23 cellular contexts compared by ENCODE assay signal in the genomic region with DNA sequence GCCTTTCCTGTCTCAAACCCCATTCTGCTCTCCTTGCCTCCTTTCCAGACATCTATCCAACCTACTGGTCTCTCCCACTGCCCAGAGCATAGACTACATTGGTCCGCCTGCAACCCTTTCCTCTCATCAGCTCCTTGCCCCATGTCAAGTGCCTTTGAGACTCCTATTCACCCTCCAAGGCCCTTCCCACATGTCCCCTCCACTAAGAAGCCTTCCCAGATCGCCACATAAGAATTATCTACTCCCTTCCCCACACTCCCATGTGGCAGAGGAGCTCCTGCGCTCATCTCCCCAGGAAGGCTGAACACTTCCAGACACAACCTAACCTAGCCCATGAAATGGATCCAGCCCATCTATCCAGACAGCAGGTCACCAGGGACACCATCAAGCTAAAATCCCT. TPM values are rescaled to one million over a fixed set of nuclear protein-coding genes. Genes with fewer than 3 reads are reported as not detected.
DNase-seq lines count a peak whose midpoint lies in the region; ATAC-seq, FAIRE-seq and TF ChIP-seq lines count a peak whose summit lies in the region.
"Had no signal": no experiment of that assay in that cellular context is flagged by ENCODE, and none has a peak within 500 bp of the region (broad histone marks: within the 10 kb centered on the region; RNA-seq: fewer than 3 reads in every experiment).

No MANE protein-coding gene starts in this region.

- POLR2A ChIA-PET in IMR-90 (lab: Charles Lee; ENCODE audit: unreplicated experiment): no interaction called here

- H3K4me3 ChIP-seq in IMR-90 (ENCODE audit: insufficient read depth, low read depth, low read length): no peak overlapping the region
- no peak overlapping the region for H3K4me3 ChIP-seq in astrocyte (ENCODE audit: insufficient read depth, low read depth, low read length)
- H3K4me3 ChIP-seq in mucosa of rectum (ENCODE audit: low read length in 2 of 2): no peak overlapping the region
- no peak overlapping the region for H3K4me3 ChIP-seq in Karpas-422 (ENCODE audit: low read length)
- H3K4me3 ChIP-seq: body of pancreas, dorsolateral prefrontal cortex, esophagus squamous epithelium, GM23248, thoracic aorta had no signal

- H3K9me3 ChIP-seq in IMR-90 (ENCODE audit: control insufficient read depth, insufficient read depth, low read length): no peaks in the 10 kb centered on the region
- no peaks in the 10 kb centered on the region for H3K9me3 ChIP-seq in astrocyte (ENCODE audit: insufficient read depth, low read depth, low read length)
- no peaks in the 10 kb centered on the region for H3K9me3 ChIP-seq in mucosa of rectum (ENCODE audit: control insufficient read depth in 2 of 2, low read length in 2 of 2)
- H3K9me3 ChIP-seq in Karpas-422 (ENCODE audit: low read length): no peaks in the 10 kb centered on the region
- H3K9me3 ChIP-seq: body of pancreas, esophagus squamous epithelium, thoracic aorta had no signal

- FAIRE-seq in astrocyte (lab: Jason Lieb, UNC): no peak

- no peak for TF ChIP-seq POLR2A in IMR-90 (IDR thresholded peaks at IDR 0.05; ENCODE audit: low read depth, low read length)

- H3K4ac ChIP-seq in IMR-90 (ENCODE audit: low read depth, low read length): peak overlapping the region; percentile 32; the same call in 1 of the 2 replicates

- H4K5ac ChIP-seq in IMR-90 (ENCODE audit: low read depth, low read length): no peak overlapping the region

- H2BK15ac ChIP-seq in IMR-90 (ENCODE audit: low read depth, low read length): no peak overlapping the region

- no peak overlapping the region for H2BK5ac ChIP-seq in IMR-90 (ENCODE audit: low read depth, low read length, poor library complexity, severe bottlenecking)

- H3K56ac ChIP-seq in IMR-90 (ENCODE audit: extremely low read depth, insufficient read depth, low read length): no peak overlapping the region

- H4K91ac ChIP-seq in IMR-90 (ENCODE audit: insufficient read depth, low read depth, low read length): no peak overlapping the region

- peaks cover 15% of the 10 kb centered on the region for H3K27me3 ChIP-seq in IMR-90 (ENCODE audit: control insufficient read depth, insufficient read depth, low read length)
- H3K27me3 ChIP-seq in astrocyte (ENCODE audit: insufficient read depth, low read length): no peaks in the 10 kb centered on the region
- H3K27me3 ChIP-seq in mucosa of rectum (ENCODE audit: control insufficient read depth in 2 of 2, insufficient read depth in 2 of 2, low read length in 2 of 2): no peaks in the 10 kb centered on the region
- no peaks in the 10 kb centered on the region for H3K27me3 ChIP-seq in Karpas-422 (ENCODE audit: low read length)
- H3K27me3 ChIP-seq: body of pancreas, dorsolateral prefrontal cortex had no signal

- H3K4me1 ChIP-seq in IMR-90 (ENCODE audit: control insufficient read depth, insufficient read depth, low read length): peaks cover 17% of the 10 kb centered on the region
- H3K4me1 ChIP-seq in astrocyte (ENCODE audit: insufficient read depth, low read length): peaks cover 14% of the 10 kb centered on the region
- peaks cover 48 to 50% of the 10 kb centered on the region in 2 donors for H3K4me1 ChIP-seq in mucosa of rectum (ENCODE audit: control insufficient read depth in 2 of 2, insufficient read depth in 2 of 2, low read length in 2 of 2)
- peaks cover 5% of the 10 kb centered on the region; the same call in 1 of the 2 replicates for H3K4me1 ChIP-seq in Karpas-422 (ENCODE audit: low read length)

- no peaks in the 10 kb centered on the region for H3K79me1 ChIP-seq in IMR-90 (ENCODE audit: low read depth in 1 of 2, low read length in 2 of 2)

- no peak overlapping the region for H2AK5ac ChIP-seq in IMR-90 (ENCODE audit: low read depth, low read length)

- no peak overlapping the region for H3K4me2 ChIP-seq in IMR-90 (ENCODE audit: low read depth, low read length)
- no peak overlapping the region for H3K4me2 ChIP-seq in astrocyte (ENCODE audit: low read length)
- no peak overlapping the region for H3K4me2 ChIP-seq in Karpas-422 (ENCODE audit: low read depth, low read length, poor library complexity, severe bottlenecking)

- H3K27me3 Mint-ChIP-seq in astrocyte (ENCODE audit: low read depth, unreplicated experiment): peaks cover 56% of the 10 kb centered on the region
- H3K27me3 Mint-ChIP-seq in stimulated activated naive B cell treated with anti-CD40 and anti-IgM and Interleukin-4, amounts not matched to agents 10 μg/mL and 1 μg/mL and 100 μg/mL, for 72 hours: peaks cover 28 to 31% of the 10 kb centered on the region in 2 donors
- H3K27me3 Mint-ChIP-seq: natural killer cell treated with Interleukin-12 subunit alpha and Interleukin-12 subunit beta and Interleukin-15 and Interleukin-18, amount 100 ng/mL, for 72 hours had no signal

- no peak overlapping the region for H2AFZ ChIP-seq in IMR-90 (replicated peaks; ENCODE audit: low read length, poor library complexity)
- no peak overlapping the region for H2AFZ ChIP-seq in astrocyte (ENCODE audit: low read depth, low read length)
- H2AFZ ChIP-seq in Karpas-422 (ENCODE audit: low read length): no peak overlapping the region

- peaks cover 2% of the 10 kb centered on the region for H3K36me3 Mint-ChIP-seq in astrocyte (ENCODE audit: low read depth, unreplicated experiment)
- peaks cover 4 to 6% of the 10 kb centered on the region in 2 donors for H3K36me3 Mint-ChIP-seq in stimulated activated naive B cell treated with anti-CD40 and anti-IgM and Interleukin-4, amounts not matched to agents 10 μg/mL and 1 μg/mL and 100 μg/mL, for 72 hours
- H3K36me3 Mint-ChIP-seq: natural killer cell treated with Interleukin-12 subunit alpha and Interleukin-12 subunit beta and Interleukin-15 and Interleukin-18, amount 100 ng/mL, for 72 hours had no signal

- TF ChIP-seq RAD21 in IMR-90 (IDR thresholded peaks at IDR 0.05; ENCODE audit: low read length): no peak

- H3K9me3 Mint-ChIP-seq in astrocyte (ENCODE audit: unreplicated experiment): peaks cover 2% of the 10 kb centered on the region
- peaks cover 2 to 4% of the 10 kb centered on the region in 2 donors for H3K9me3 Mint-ChIP-seq in stimulated activated naive B cell treated with anti-CD40 and anti-IgM and Interleukin-4, amounts not matched to agents 10 μg/mL and 1 μg/mL and 100 μg/mL, for 72 hours
- H3K9me3 Mint-ChIP-seq: activated CD4-positive, alpha-beta T cell treated with anti-CD3 and anti-CD28 coated beads, Interleukin-2, amount 10 ng/mL, durations not matched to agents 7 days and 5 days; activated naive CD4-positive, alpha-beta T cell treated with anti-CD3 and anti-CD28 coated beads for 36 hours; natural killer cell treated with Interleukin-12 subunit alpha and Interleukin-12 subunit beta and Interleukin-15 and Interleukin-18, amount 100 ng/mL, for 72 hours had no signal

- H2AK9ac ChIP-seq in IMR-90 (replicated peaks; ENCODE audit: low read depth, low read length, poor library complexity): no peak overlapping the region

- dilution Hi-C loops in IMR-90 (cut with HindIII; ENCODE audit: low sequenced_read_pairs, unreplicated experiment): no loop called here

- H3K23ac ChIP-seq in IMR-90 (ENCODE audit: low read depth, low read length): no peak overlapping the region; the same call in 1 of the 2 replicates

- H3K36me3 ChIP-seq in IMR-90 (ENCODE audit: control insufficient read depth, insufficient read depth, low read length) (peaks cover 8% of the 10 kb centered on the region; the same call in 1 of the 2 replicates), astrocyte (ENCODE audit: insufficient read depth, low read length) (no peaks in the 10 kb centered on the region), mucosa of rectum (ENCODE audit: control insufficient read depth in 2 of 2, insufficient read depth in 2 of 2, low read length in 2 of 2) (no peaks in the 10 kb centered on the region), Karpas-422 (ENCODE audit: insufficient read depth, low read length) (no peaks in the 10 kb centered on the region)
- H3K36me3 ChIP-seq: thoracic aorta had no signal

- CTCF ChIA-PET in IMR-90 (lab: Yijun Ruan, JAX): no interaction called here

- in situ Hi-C loops in IMR-90 (cut with MboI; ENCODE audit: low sequenced_read_pairs): loop anchor here (10.0 kb wide), 1 partner anchor 287 kb away; no protein-coding TSS in a partner anchor

- no peak overlapping the region for H2BK120ac ChIP-seq in IMR-90 (ENCODE audit: low read depth, low read length)

- H3K9me1 ChIP-seq in IMR-90 (ENCODE audit: insufficient read depth, low read length): peaks cover 6% of the 10 kb centered on the region; the same call in 1 of the 2 replicates

- ATAC-seq in IMR-90 (ENCODE audit: low read depth) (no peak), esophagus mucosa (no peak), HG03039 (IDR thresholded peaks at IDR 0.05; ENCODE audit: unreplicated experiment) (no peak)
- ATAC-seq in stimulated activated naive B cell treated with anti-CD40 and anti-IgM and Interleukin-4, amounts not matched to agents 10 μg/mL and 1 μg/mL and 100 μg/mL, for 72 hours (replicated peaks): no peak
- ATAC-seq: natural killer cell treated with Interleukin-12 subunit alpha and Interleukin-12 subunit beta and Interleukin-15 and Interleukin-18, amount 100 ng/mL, for 72 hours had no signal

- WGBS in IMR-90 (ENCODE audit: extremely low coverage in 2 of 2, insufficient read length in 1 of 2), 2 experiments: 100% methylated on average over 1 of the region's 3 CpGs; no CpG with 5 or more reads in 1 of the 2 experiments

- no peak overlapping the region for H3K4me3 Mint-ChIP-seq in astrocyte (ENCODE audit: unreplicated experiment)
- H3K4me3 Mint-ChIP-seq in stimulated activated naive B cell treated with anti-CD40 and anti-IgM and Interleukin-4, amounts not matched to agents 10 μg/mL and 1 μg/mL and 100 μg/mL, for 72 hours: no peak overlapping the region
- H3K4me3 Mint-ChIP-seq: activated CD4-positive, alpha-beta T cell treated with anti-CD3 and anti-CD28 coated beads, Interleukin-2, amount 10 ng/mL, durations not matched to agents 7 days and 5 days; activated naive CD4-positive, alpha-beta T cell treated with anti-CD3 and anti-CD28 coated beads for 36 hours; natural killer cell treated with Interleukin-12 subunit alpha and Interleukin-12 subunit beta and Interleukin-15 and Interleukin-18, amount 100 ng/mL, for 72 hours had no signal

- H3K79me2 ChIP-seq in astrocyte (ENCODE audit: insufficient read depth, low read length): no peaks in the 10 kb centered on the region
- no peaks in the 10 kb centered on the region for H3K79me2 ChIP-seq in Karpas-422 (ENCODE audit: low read length)

- H4K8ac ChIP-seq in IMR-90 (ENCODE audit: low read depth in 2 of 2, low read length in 2 of 2): no peak overlapping the region

- intact Hi-C loops in IMR-90 (cut with micrococcal nuclease): no loop called here

- TF ChIP-seq CTCF in IMR-90 (conservative IDR thresholded peaks at IDR 0.05; ENCODE audit: low read depth, low read length): no peak
- no peak for TF ChIP-seq CTCF in astrocyte (IDR thresholded peaks at IDR 0.05; ENCODE audit: insufficient read depth, low read depth, low read length)

- H3K9ac ChIP-seq in IMR-90 (ENCODE audit: low read depth, low read length) (no peak overlapping the region), astrocyte (ENCODE audit: low read length) (no peak overlapping the region), mucosa of rectum (ENCODE audit: low read depth in 1 of 2, low read length in 2 of 2) (no peak overlapping the region), Karpas-422 (ENCODE audit: low read length) (no peak overlapping the region)

- no peak overlapping the region for H3K18ac ChIP-seq in IMR-90 (ENCODE audit: low read depth, low read length)

- no peaks in the 10 kb centered on the region for H3K9me2 ChIP-seq in Karpas-422 (replicated peaks; ENCODE audit: insufficient read depth, low read length)

- peak overlapping the region; percentile 51 for H3K27ac Mint-ChIP-seq in astrocyte (ENCODE audit: unreplicated experiment)
- peak overlapping the region; percentile 53 for H3K27ac Mint-ChIP-seq in stimulated activated naive B cell treated with anti-CD40 and anti-IgM and Interleukin-4, amounts not matched to agents 10 μg/mL and 1 μg/mL and 100 μg/mL, for 72 hours
- H3K27ac Mint-ChIP-seq: activated CD4-positive, alpha-beta T cell treated with anti-CD3 and anti-CD28 coated beads, Interleukin-2, amount 10 ng/mL, durations not matched to agents 7 days and 5 days; activated naive CD4-positive, alpha-beta T cell treated with anti-CD3 and anti-CD28 coated beads for 36 hours had no signal

- no peak overlapping the region for H3K14ac ChIP-seq in IMR-90 (replicated peaks; ENCODE audit: low read depth, low read length)

- H3K27ac ChIP-seq in IMR-90 (ENCODE audit: insufficient read depth, low read length) (no peak overlapping the region), astrocyte (ENCODE audit: low read depth, low read length) (no peak overlapping the region), mucosa of rectum (ENCODE audit: low read depth in 2 of 2, low read length in 2 of 2) (peak overlapping the region; percentile 71 to 74), Karpas-422 (ENCODE audit: low read length) (no peak overlapping the region)
- H3K27ac ChIP-seq: thoracic aorta had no signal

- H3K4me1 Mint-ChIP-seq in astrocyte (ENCODE audit: low read depth, unreplicated experiment): peaks cover 12% of the 10 kb centered on the region
- H3K4me1 Mint-ChIP-seq in stimulated activated naive B cell treated with anti-CD40 and anti-IgM and Interleukin-4, amounts not matched to agents 10 μg/mL and 1 μg/mL and 100 μg/mL, for 72 hours: peaks cover 19 to 23% of the 10 kb centered on the region in 2 donors

- no TSS peak for BruUV-seq in IMR-90 (replicated peaks; lab: Mats Ljungman, UMichigan)

- DNase-seq in IMR-90: no peak
- no peak for DNase-seq in astrocyte (ENCODE audit: low read depth)
- no peak for DNase-seq in stimulated activated naive B cell treated with anti-CD40 and anti-IgM and Interleukin-4, amounts not matched to agents 10 μg/mL and 1 μg/mL and 100 μg/mL, for 72 hours
- no peak for DNase-seq in NCI-H82 treated with DMSO at 0.1 percent for 48 hours (lab: John Stamatoyannopoulos, UW; ENCODE audit: unreplicated experiment)
- DNase-seq in Karpas-422: no peak
- DNase-seq: activated CD4-positive, alpha-beta T cell treated with anti-CD3 and anti-CD28 coated beads, Interleukin-2, amount 10 ng/mL, durations not matched to agents 7 days and 5 days; activated naive CD4-positive, alpha-beta T cell treated with anti-CD3 and anti-CD28 coated beads for 36 hours; DMS153; esophagus squamous epithelium; glutamatergic neuron; KG1; NCI-H1048; NCI-H774; stimulated activated CD4-positive, alpha-beta T cell treated with anti-CD3 and anti-CD28 coated beads, Interleukin-2, amount 100 ng/mL, for 24 hours had no signal

- H4K20me1 ChIP-seq in IMR-90 (ENCODE audit: insufficient read depth, low read length) (no peaks in the 10 kb centered on the region), astrocyte (ENCODE audit: insufficient read depth, low read length) (no peaks in the 10 kb centered on the region), Karpas-422 (ENCODE audit: insufficient read depth, low read depth, low read length) (no peaks in the 10 kb centered on the region)

- H2BK20ac ChIP-seq in IMR-90 (ENCODE audit: low read depth, low read length): no peak overlapping the region

RNA-seq across cellular contexts. Expression of gene C1QTNF6, which starts 10.3 kb away (rescaled TPM):
- total RNA-seq in IMR-90 (2012; rRNA removed): 1.1 TPM in 2 replicates
- polyA plus RNA-seq in IMR-90 (2012; rRNA removed): 10.0 and 10.9 TPM in 2 replicates
- polyA plus RNA-seq in IMR-90 (2012; cell fraction: cytosol; rRNA removed): 3.1 and 9.8 TPM in 2 replicates
- polyA plus RNA-seq in IMR-90 (2012; cell fraction: nucleus; rRNA removed; ENCODE audit: low replicate concordance): 53.9 and 59.1 TPM in 2 replicates
- 6.0 and 8.4 TPM in 2 replicates for total RNA-seq in astrocyte
- total RNA-seq in esophagus mucosa: 2.0 TPM
- 1.7 and 2.7 TPM in 2 replicates for total RNA-seq in Karpas-422 (2014; rRNA removed; shearing (Covaris generic); ENCODE audit: low replicate concordance)

RNA-seq across cellular contexts. Expression of gene IL2RB, which starts 28.0 kb away (rescaled TPM):
- total RNA-seq in IMR-90 (2012; rRNA removed) (not detected in 2 replicates), astrocyte (1.3 and 1.6 TPM in 2 replicates), esophagus mucosa (3.1 TPM)
- 1.0 and 1.2 TPM in 2 replicates for polyA plus RNA-seq in IMR-90 (2012; rRNA removed)
- polyA plus RNA-seq in IMR-90 (2012; cell fraction: cytosol; rRNA removed): 0.82 and 1.5 TPM in 2 replicates
- 0.19 and 0.29 TPM in 2 replicates for polyA plus RNA-seq in IMR-90 (2012; cell fraction: nucleus; rRNA removed; ENCODE audit: low replicate concordance)
- 0.25 TPM in 1 of 2 replicates, not detected in the other for total RNA-seq in Karpas-422 (2014; rRNA removed; shearing (Covaris generic); ENCODE audit: low replicate concordance)
- total RNA-seq: GM23248, lung microvascular endothelial cell had no signal

RNA-seq across cellular contexts. Expression of gene SSTR3, which starts 34.5 kb away (rescaled TPM):
- total RNA-seq in IMR-90 (2012; rRNA removed) (under 0.01 TPM in 2 replicates), astrocyte (0.07 TPM in 1 of 2 replicates, not detected in the other), esophagus mucosa (not detected)
- 0.07 TPM in 2 replicates for polyA plus RNA-seq in IMR-90 (2012; rRNA removed)
- polyA plus RNA-seq in IMR-90 (2012; cell fraction: cytosol; rRNA removed): 0.03 and 0.04 TPM in 2 replicates
- polyA plus RNA-seq in IMR-90 (2012; cell fraction: nucleus; rRNA removed; ENCODE audit: low replicate concordance): 0.09 and 0.16 TPM in 2 replicates
- total RNA-seq in Karpas-422 (2014; rRNA removed; shearing (Covaris generic); ENCODE audit: low replicate concordance): not detected in 2 replicates
- total RNA-seq: esophagus squamous epithelium, GM23248, lung microvascular endothelial cell, thoracic aorta had no signal
- polyA plus RNA-seq: GM23248 had no signal

Comparison
In these comparisons a context has a peak if more than half of its experiments do, and no peak if none do; other contexts are left out.
1. H3K27ac ChIP-seq: peak in mucosa of rectum (2 of 2); none in IMR-90 (single experiment), astrocyte (single experiment) and Karpas-422 (single experiment).